13 cellular contexts compared by ENCODE assay signal in the genomic region with DNA sequence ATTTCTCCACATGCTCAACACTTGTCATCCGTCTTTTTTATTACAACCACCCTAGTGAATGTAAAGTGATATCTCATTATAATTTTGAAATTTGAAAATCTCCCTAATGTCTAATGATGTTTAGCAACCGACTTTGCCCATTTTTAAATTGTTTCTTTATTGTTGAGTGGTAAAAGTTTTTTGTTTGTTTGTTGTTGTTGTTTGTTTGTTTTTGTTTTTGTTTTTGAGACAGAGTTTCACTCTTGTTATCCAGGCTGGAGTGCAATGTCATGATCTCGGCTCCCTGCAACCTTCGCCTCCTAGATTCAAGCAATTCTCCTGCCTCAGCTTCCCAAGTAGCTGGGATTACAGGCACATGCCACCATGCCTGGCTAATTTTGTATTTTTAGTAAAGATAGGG. TPM values are rescaled to one million over a fixed set of nuclear protein-coding genes. Genes with fewer than 3 reads are reported as not detected.
"Had no signal": no experiment of that assay in that cellular context is flagged by ENCODE, and none has a peak within 500 bp of the region (broad histone marks: within the 10 kb centered on the region; RNA-seq: fewer than 3 reads in every experiment).

No MANE protein-coding gene starts in this region.

RNA-seq across cellular contexts. Expression of a gene that starts 53.8 kb away (rescaled TPM):
- total RNA-seq: activated B cell treated with CpG ODN at 0.5 μM for 24 hours; activated CD4-positive, alpha-beta memory T cell treated with anti-CD3 and anti-CD28 coated beads for 36 hours; activated CD4-positive, alpha-beta memory T cell treated with anti-CD3 and anti-CD28 coated beads, Interleukin-2, amount 10 ng/mL, durations not matched to agents 7 days and 5 days; activated CD4-positive, alpha-beta T cell treated with anti-CD3 and anti-CD28 coated beads for 36 hours; activated CD4-positive, alpha-beta T cell treated with anti-CD3 and anti-CD28 coated beads, Interleukin-2, amount 10 ng/mL, durations not matched to agents 24 days and 14 days; activated CD4-positive, alpha-beta T cell treated with anti-CD3 and anti-CD28 coated beads, Interleukin-2, amount 10 ng/mL, durations not matched to agents 7 days and 5 days; activated CD8-positive, alpha-beta memory T cell treated with anti-CD3 and anti-CD28 coated beads for 36 hours; activated CD8-positive, alpha-beta memory T cell treated with anti-CD3 and anti-CD28 coated beads, Interleukin-2, amount 10 ng/mL, durations not matched to agents 7 days and 5 days; activated CD8-positive, alpha-beta T cell treated with anti-CD3 and anti-CD28 coated beads for 36 hours; activated CD8-positive, alpha-beta T cell treated with anti-CD3 and anti-CD28 coated beads, Interleukin-2, amount 10 ng/mL, durations not matched to agents 7 days and 5 days; T-helper 1 cell treated with Interleukin-12 subunit alpha and Interleukin-12 subunit beta and Interleukin-4 antibody, amounts not matched to agents 30 ng/mL and 1 ng/mL, for 36 hours; T-helper 17 cell; T-helper 2 cell treated with Interferon-gamma antibody and Interleukin-4, amounts not matched to agents 100 ng/mL and 5 ng/mL, for 36 hours had no signal
